21 cellular contexts compared by ENCODE assay signal in the genomic region with DNA sequence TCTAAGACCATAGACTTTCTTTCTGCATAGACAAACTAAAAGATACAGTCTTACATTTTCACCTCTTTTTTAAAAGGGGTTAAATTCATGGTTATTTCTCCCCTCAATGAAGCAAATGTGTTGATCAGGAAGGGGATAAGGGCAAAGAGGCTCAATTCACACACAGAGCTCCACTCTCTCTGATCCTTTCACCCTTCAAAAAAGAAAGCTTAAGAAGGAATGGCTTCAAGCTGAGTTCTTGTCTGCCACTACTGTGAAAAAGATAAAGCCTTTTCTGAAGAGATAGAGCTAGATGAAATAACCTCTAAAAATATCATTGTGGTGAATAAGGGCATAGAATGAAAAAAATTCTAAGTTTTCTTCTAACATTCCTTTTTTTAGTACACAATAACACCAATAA. TPM values are rescaled to one million over a fixed set of nuclear protein-coding genes. Genes with fewer than 3 reads are reported as not detected.
DNase-seq lines count a peak whose midpoint lies in the region; ATAC-seq, FAIRE-seq and TF ChIP-seq lines count a peak whose summit lies in the region.
"Had no signal": no experiment of that assay in that cellular context is flagged by ENCODE, and none has a peak within 500 bp of the region (broad histone marks: within the 10 kb centered on the region; RNA-seq: fewer than 3 reads in every experiment).

No MANE protein-coding gene starts in this region.

- H2AFZ ChIP-seq in HepG2 (ENCODE audit: low read length) = no peak overlapping the region

- TF ChIP-seq EP300 in HepG2 (IDR thresholded peaks at IDR 0.05; ENCODE audit: low read depth in 2 of 2, low read length in 2 of 2) (no peak), HepG2 (CRISPR knock-in tag; IDR thresholded peaks at IDR 0.05; ENCODE audit: borderline replicate concordance) (no peak)

- no peak overlapping the region for H3K4me3 ChIP-seq in HepG2 (replicated peaks in 1 of 3; ENCODE audit: insufficient read depth in 1 of 3, low read depth in 2 of 3, low read length in 3 of 3)
- no peak overlapping the region for H3K4me3 ChIP-seq in right lobe of liver
- no peak overlapping the region for H3K4me3 ChIP-seq in coronary artery
- peak overlapping the region; percentile 26 for H3K4me3 ChIP-seq in iPS-18a (ENCODE audit: low read length)
- H3K4me3 ChIP-seq: Peyer's patch had no signal

- H3K27ac Mint-ChIP-seq in activated CD8-positive, alpha-beta T cell treated with anti-CD3 and anti-CD28 coated beads for 36 hours = no peak overlapping the region
- H3K27ac Mint-ChIP-seq: CD8-positive, alpha-beta memory T cell; IgD-negative memory B cell had no signal

- POLR2A ChIA-PET in HepG2 (lab: Yijun Ruan, JAX) = no interaction called here
- POLR2A ChIA-PET in activated CD8-positive, alpha-beta T cell treated with anti-CD3 and anti-CD28 coated beads for 36 hours (lab: Charles Lee) = interaction anchor here (0.9 kb wide), 1 partner anchor 534 kb away, joined by 3 read pairs; no protein-coding TSS in a partner anchor

- peaks cover 6% of the 10 kb centered on the region for H3K9me3 Mint-ChIP-seq in activated CD8-positive, alpha-beta T cell treated with anti-CD3 and anti-CD28 coated beads for 36 hours
- H3K9me3 Mint-ChIP-seq: IgD-negative memory B cell had no signal

- CTCF ChIA-PET in HepG2 (lab: Yijun Ruan, JAX; ENCODE audit: low intra/inter-chr PET ratio, low total read pairs) = no interaction called here
- CTCF ChIA-PET in activated CD8-positive, alpha-beta T cell treated with anti-CD3 and anti-CD28 coated beads for 36 hours (lab: Charles Lee) = interaction anchor here (4.2 kb wide), 1 partner anchor 12 kb away, joined by 18 read pairs; no protein-coding TSS in a partner anchor

- TF ChIP-seq RAD21 in HepG2 (CRISPR knock-in tag; IDR thresholded peaks at IDR 0.05) = no peak

- BruUV-seq in HepG2 (replicated peaks; lab: Mats Ljungman, UMichigan) = no TSS peak

- in situ Hi-C loops in HepG2 (cut with HindIII; ENCODE audit: extremely low pct_ligation_motif_present, low pct_unique_long_range_greater_than_20kb) = no loop called here

- H3K36me3 ChIP-seq in HepG2 (replicated peaks in 1 of 2; ENCODE audit: control insufficient read depth in 1 of 2, insufficient read depth in 2 of 2, low read length in 2 of 2) (no peaks in the 10 kb centered on the region; a peak in 1 of 5 replicates), right lobe of liver (peaks cover 0 to 5% (median under 1%) of the 10 kb centered on the region in 4 donors), iPS-18a (ENCODE audit: control insufficient read depth, low read depth, low read length) (no peaks in the 10 kb centered on the region)

- peaks cover 10% of the 10 kb centered on the region for H3K4me1 Mint-ChIP-seq in activated CD8-positive, alpha-beta T cell treated with anti-CD3 and anti-CD28 coated beads for 36 hours (ENCODE audit: low read depth)

- no peaks in the 10 kb centered on the region for H3K79me2 ChIP-seq in HepG2 (ENCODE audit: insufficient read depth, low read length)

- H3K4me2 ChIP-seq in HepG2 (ENCODE audit: low read depth, low read length) = no peak overlapping the region

- no peaks in the 10 kb centered on the region for H4K20me1 ChIP-seq in HepG2 (ENCODE audit: insufficient read depth, low read length)

- intact Hi-C loops in HepG2 (cut with micrococcal nuclease; ENCODE audit: unreplicated experiment) = no loop called here
- intact Hi-C loops in right lobe of liver (cut with DNase I) = no loop called here
- intact Hi-C loops in activated CD8-positive, alpha-beta T cell treated with anti-CD3 and anti-CD28 coated beads for 36 hours (cut with micrococcal nuclease) = no loop called here

- H3K9ac ChIP-seq in HepG2 (ENCODE audit: insufficient read depth, low read depth, low read length) = no peak overlapping the region
- H3K9ac ChIP-seq in iPS-18a (ENCODE audit: low read length) = no peak overlapping the region

- DNase-seq in HepG2 (ENCODE audit: low spot score) (no peak), right lobe of liver (no peak), coronary artery (ENCODE audit: low spot score) (no peak), DMS53 treated with DMSO at 0.1 percent for 48 hours (lab: John Stamatoyannopoulos, UW; ENCODE audit: unreplicated experiment) (no peak)
- DNase-seq in activated CD4-positive, CD25-positive, alpha-beta regulatory T cell (lab: John Stamatoyannopoulos, UW) = no peak
- no peak for DNase-seq in activated CD8-positive, alpha-beta T cell treated with anti-CD3 and anti-CD28 coated beads for 36 hours
- DNase-seq: Calu3; CD8-positive, alpha-beta memory T cell; H7; NCI-H1105; NCI-H1694; NCI-H2081; NCI-H2171; NCI-H345; NCI-H82; Peyer's patch had no signal

- H3K27me3 ChIP-seq in HepG2 (ENCODE audit: control insufficient read depth in 1 of 2, insufficient read depth in 2 of 2, low read length in 2 of 2) (no peaks in the 10 kb centered on the region), right lobe of liver (no peaks in the 10 kb centered on the region), iPS-18a (ENCODE audit: control insufficient read depth, insufficient read depth, low read length) (no peaks in the 10 kb centered on the region)
- H3K27me3 ChIP-seq: Peyer's patch had no signal

- H3K4me1 ChIP-seq in HepG2 (ENCODE audit: insufficient read depth, low read length) (peaks cover 29% of the 10 kb centered on the region), right lobe of liver (no peaks in the 10 kb centered on the region), iPS-18a (ENCODE audit: control insufficient read depth, low read depth, low read length) (peaks cover 36% of the 10 kb centered on the region)
- H3K4me1 ChIP-seq: Peyer's patch had no signal

- FAIRE-seq in HepG2 (lab: Jason Lieb, UNC) = no peak

- TF ChIP-seq CTCF in HepG2 (CRISPR knock-in tag; IDR thresholded peaks at IDR 0.05) (no peak), right lobe of liver (IDR thresholded peaks at IDR 0.05) (no peak), coronary artery (IDR thresholded peaks at IDR 0.05) (no peak)
- no peak for TF ChIP-seq CTCF in activated CD8-positive, alpha-beta T cell treated with anti-CD3 and anti-CD28 coated beads for 36 hours (IDR thresholded peaks at IDR 0.05)

- H3K27ac ChIP-seq in HepG2 (ENCODE audit: extremely low read length, insufficient read depth, low read length) (peak overlapping the region; percentile 61), right lobe of liver (no peak overlapping the region), coronary artery (peak overlapping the region; percentile 10 to 41), iPS-18a (ENCODE audit: low read length) (no peak overlapping the region)
- H3K27ac ChIP-seq: C4-2B, HL-60, Peyer's patch had no signal

- H3K27me3 Mint-ChIP-seq in activated CD8-positive, alpha-beta T cell treated with anti-CD3 and anti-CD28 coated beads for 36 hours = no peaks in the 10 kb centered on the region
- H3K27me3 Mint-ChIP-seq: CD8-positive, alpha-beta memory T cell; IgD-negative memory B cell had no signal

- H3K36me3 Mint-ChIP-seq in activated CD8-positive, alpha-beta T cell treated with anti-CD3 and anti-CD28 coated beads for 36 hours (ENCODE audit: low read depth) = peaks cover 22% of the 10 kb centered on the region

- TF ChIP-seq POLR2A in HepG2 (IDR thresholded peaks at IDR 0.05; ENCODE audit: insufficient read depth in 1 of 2, low read depth in 2 of 2, low read length in 2 of 2) (no peak), right lobe of liver (IDR thresholded peaks at IDR 0.05) (no peak)

- no peaks in the 10 kb centered on the region for H3K9me3 ChIP-seq in HepG2 (ENCODE audit: low read length)
- no peaks in the 10 kb centered on the region for H3K9me3 ChIP-seq in right lobe of liver
- no peaks in the 10 kb centered on the region for H3K9me3 ChIP-seq in iPS-18a (ENCODE audit: control insufficient read depth, low read depth, low read length)
- H3K9me3 ChIP-seq: Peyer's patch had no signal

- no peak overlapping the region for H3K4me3 Mint-ChIP-seq in activated CD8-positive, alpha-beta T cell treated with anti-CD3 and anti-CD28 coated beads for 36 hours
- H3K4me3 Mint-ChIP-seq: CD8-positive, alpha-beta memory T cell; IgD-negative memory B cell had no signal

- ATAC-seq in HepG2 (no peak), right lobe of liver (no peak), HG02642 (IDR thresholded peaks at IDR 0.05; ENCODE audit: poor library complexity, unreplicated experiment) (no peak)
- ATAC-seq in activated CD8-positive, alpha-beta T cell treated with anti-CD3 and anti-CD28 coated beads for 36 hours = no peak

TF ChIP-seq in HepG2, 621 proteins besides CTCF, POLR2A, EP300 and RAD21 (continues in another document):
- TF ChIP-seq FOXK2 (IDR thresholded peaks at IDR 0.05) (no peak), RBM39 (IDR thresholded peaks at IDR 0.05; ENCODE audit: low read depth, low read length, poor library complexity, severe bottlenecking) (no peak), IKZF4 (CRISPR knock-in tag; IDR thresholded peaks at IDR 0.05; ENCODE audit: borderline replicate concordance, low read depth, not compliant biosample characterization) (no peak), PHF21A (CRISPR knock-in tag; IDR thresholded peaks at IDR 0.05) (no peak), ZFYVE20 (CRISPR knock-in tag; IDR thresholded peaks at IDR 0.05; ENCODE audit: borderline replicate concordance, low read depth) (no peak)

RNA-seq across cellular contexts. Expression of gene SEPSECS, which starts 28.3 kb away (rescaled TPM):
- 14.3 and 17.1 TPM in 2 replicates for total RNA-seq in HepG2 (2016; rRNA removed; fragmentation: Illumina TruSeq; extraction: Trizol)
- 33.7 and 40.0 TPM in 2 replicates for total RNA-seq in HepG2 (2016; cell fraction: cytosol; rRNA removed; fragmentation: Illumina TruSeq; extraction: Trizol; ENCODE audit: low read depth)
- total RNA-seq in HepG2 (2016; cell fraction: insoluble cytoplasmic fraction; rRNA removed; fragmentation: Illumina TruSeq; extraction: Trizol) = 13.3 and 16.6 TPM in 2 replicates
- 18.7 and 20.0 TPM in 2 replicates for total RNA-seq in HepG2 (2016; cell fraction: membrane; rRNA removed; fragmentation: Illumina TruSeq; extraction: Trizol)
- total RNA-seq in HepG2 (2016; cell fraction: nucleus; rRNA removed; fragmentation: Illumina TruSeq; extraction: Trizol) = 20.9 and 21.1 TPM in 2 replicates
- 8.2 and 9.4 TPM in 2 replicates for polyA plus RNA-seq in HepG2 (2011; rRNA removed)
- polyA plus RNA-seq in HepG2 (2011; cell fraction: cytosol; rRNA removed) = 3.3 and 4.8 TPM in 2 replicates
- polyA plus RNA-seq in HepG2 (2011; cell fraction: nucleus; rRNA removed) = 8.3 and 10.6 TPM in 2 replicates
- polyA plus RNA-seq in HepG2 (2012) = 10.0 and 14.1 TPM in 2 replicates
- polyA plus RNA-seq in HepG2 (2016; cell fraction: cytosol; fragmentation: Illumina TruSeq; extraction: Trizol; ENCODE audit: low read depth) = 0.59 and 0.72 TPM in 2 replicates
- 7.3 and 8.6 TPM in 2 replicates for polyA plus RNA-seq in HepG2 (2016; cell fraction: insoluble cytoplasmic fraction; fragmentation: Illumina TruSeq; extraction: Trizol; ENCODE audit: low read depth)
- polyA plus RNA-seq in HepG2 (2016; cell fraction: membrane; fragmentation: Illumina TruSeq; extraction: Trizol; ENCODE audit: low read depth) = 1.5 and 1.7 TPM in 2 replicates
- 14.0 and 14.4 TPM in 2 replicates for polyA plus RNA-seq in HepG2 (2016; cell fraction: nucleus; fragmentation: Illumina TruSeq; extraction: Trizol; ENCODE audit: insufficient read depth, low read depth)
- polyA minus RNA-seq in HepG2 (2011; rRNA and poly(A)+ RNA removed; ENCODE audit: low replicate concordance) = 4.3 and 5.5 TPM in 2 replicates
- polyA minus RNA-seq in HepG2 (2011; cell fraction: cytosol; rRNA and poly(A)+ RNA removed) = 9.5 and 17.6 TPM in 2 replicates
- 60.2 and 61.7 TPM in 2 replicates for polyA minus RNA-seq in HepG2 (2011; cell fraction: nucleus; rRNA and poly(A)+ RNA removed)
- 10 to 100 TPM; 17.0 to 26.6 (median 22.7) TPM for total RNA-seq in right lobe of liver
- total RNA-seq in activated CD8-positive, alpha-beta T cell treated with anti-CD3 and anti-CD28 coated beads for 36 hours = 10 to 100 TPM; 13.9 to 15.2 TPM

Comparison
In these comparisons a context has a peak if more than half of its experiments do, and no peak if none do; other contexts are left out.
1. H3K27ac ChIP-seq: peak in HepG2 (single experiment) and coronary artery (2 of 2); none in right lobe of liver (0 of 3) and iPS-18a (single experiment).